In genomic region chr9:126295516-126295915, GRCh38 we compare ENCODE assay signal across 1 cellular context.
TF ChIP-seq lines count a peak whose summit lies in the region.

No MANE protein-coding gene starts in this region.

TF ChIP-seq in HCT116, 20 proteins besides CTCF, POLR2A, EP300 and RAD21 (continued from another document):
- TF ChIP-seq SP1 (IDR thresholded peaks at IDR 0.05; ENCODE audit: low read depth) (no peak), POLR2AphosphoS5 (IDR thresholded peaks at IDR 0.05; ENCODE audit: low read depth, low read length) (no peak), CEBPB (IDR thresholded peaks at IDR 0.05; ENCODE audit: low read depth) (no peak), MAX (IDR thresholded peaks at IDR 0.05) (no peak), EGR1 (IDR thresholded peaks at IDR 0.05; ENCODE audit: low read depth) (no peak), ATF3 (IDR thresholded peaks at IDR 0.05) (no peak), JUND (IDR thresholded peaks at IDR 0.05) (no peak), TCF7L2 (IDR thresholded peaks at IDR 0.05; ENCODE audit: borderline replicate concordance, extremely low read depth, insufficient read depth, insufficient read length) (no peak)
TF ChIP-seq in HCT116: peak in this region for 0.
